In genomic region chr14:57865450-57866198, GRCh38 we compare ENCODE assay signal across 8 cellular contexts.
DNase-seq lines count a peak whose midpoint lies in the region; ATAC-seq and TF ChIP-seq lines count a peak whose summit lies in the region.

Gene SLC35F4, minus strand, starts transcription at chr14:57866092.

- peak; percentile 10 for TF ChIP-seq CTCF in RWPE2 (IDR thresholded peaks at IDR 0.05; ENCODE audit: poor library complexity, severe bottlenecking)

- H3K4me1 ChIP-seq in RWPE2 (ENCODE audit: insufficient read depth, poor library complexity, severe bottlenecking) = no peaks in the 10 kb centered on the region

- H3K36me3 ChIP-seq in RWPE2 (ENCODE audit: low read depth) = no peaks in the 10 kb centered on the region

- H3K9me3 ChIP-seq in RWPE2 (ENCODE audit: severe bottlenecking) = no peaks in the 10 kb centered on the region

- no peak within 1 kb of the TSS for H3K4me3 ChIP-seq in RWPE2 (ENCODE audit: severe bottlenecking)

- DNase-seq in NCI-H2227 (lab: John Stamatoyannopoulos, UW; ENCODE audit: unreplicated experiment) = peak; percentile 53
- DNase-seq in NCI-H2227 treated with DMSO at 0.1 percent for 48 hours (lab: John Stamatoyannopoulos, UW) = no peak
- DNase-seq in RWPE2 (ENCODE audit: low spot score) = no peak
- peak; percentile 30 for DNase-seq in iPS DF 19.7 (ENCODE audit: low read depth, low spot score)
- peak; percentile 27 for DNase-seq in stimulated activated CD8-positive, alpha-beta memory T cell treated with anti-CD3 and anti-CD28 coated beads, Interleukin-4, amount 100 ng/mL, for 48 hours
- DNase-seq in stimulated activated CD4-positive, alpha-beta T cell treated with anti-CD3 and anti-CD28 coated beads, Interleukin-4, amount 100 ng/mL, for 24 hours = no peak

- peaks cover 60% of the 10 kb centered on the region for H3K27me3 ChIP-seq in RWPE2 (ENCODE audit: insufficient read depth, poor library complexity, severe bottlenecking)

- ATAC-seq in RWPE2 (ENCODE audit: low read depth) (peak; percentile 73), GM19467 (IDR thresholded peaks at IDR 0.05; ENCODE audit: unreplicated experiment) (no peak), HG03025 (IDR thresholded peaks at IDR 0.05; ENCODE audit: low FRiP score, unreplicated experiment) (no peak)

- H3K27ac ChIP-seq in RWPE2 (ENCODE audit: poor library complexity, severe bottlenecking) = no peak within 1 kb of the TSS

Comparison
In these comparisons a context has a peak if more than half of its experiments do, and no peak if none do; other contexts are left out.
1. DNase-seq: peak in NCI-H2227 (single experiment), iPS DF 19.7 (single experiment) and stimulated activated CD8-positive, alpha-beta memory T cell treated with anti-CD3 and anti-CD28 coated beads, Interleukin-4, amount 100 ng/mL, for 48 hours (single experiment); none in NCI-H2227 treated with DMSO at 0.1 percent for 48 hours (single experiment), RWPE2 (single experiment) and stimulated activated CD4-positive, alpha-beta T cell treated with anti-CD3 and anti-CD28 coated beads, Interleukin-4, amount 100 ng/mL, for 24 hours (single experiment).